Comparison of ENCODE assay signal across 20 cellular contexts in genomic region chr3:125072749-125073404, GRCh38. TPM values are rescaled to one million over a fixed set of nuclear protein-coding genes. Genes with fewer than 3 reads are reported as not detected.
DNase-seq lines count a peak whose midpoint lies in the region; ATAC-seq and TF ChIP-seq lines count a peak whose summit lies in the region.
"Had no signal": no experiment of that assay in that cellular context is flagged by ENCODE, and none has a peak within 500 bp of the region (broad histone marks: within the 10 kb centered on the region; RNA-seq: fewer than 3 reads in every experiment).

No MANE protein-coding gene starts in this region.

- no peak overlapping the region for H3K4me3 ChIP-seq in sigmoid colon
- H3K4me3 ChIP-seq: A549, MG63 had no signal

- DNase-seq in left ventricle myocardium superior: no peak
- DNase-seq in cardiac septum (ENCODE audit: low spot score): no peak
- peak; percentile 85 to 92 for DNase-seq in NCI-H446 (lab: John Stamatoyannopoulos, UW)
- DNase-seq in amniotic epithelial cell (ENCODE audit: low read depth): peak; percentile 44
- DNase-seq in sigmoid colon: no peak
- DNase-seq in HUDEP-2 (lab: John Stamatoyannopoulos, UW; ENCODE audit: unreplicated experiment in 76 of 76): no peak
- no peak for DNase-seq in AG08396 (ENCODE audit: low spot score)
- DNase-seq in NCI-H510A (lab: John Stamatoyannopoulos, UW): no peak
- DNase-seq: AML-193; CD4-positive, alpha-beta memory T cell; GF-D8; GOT3; KG1; NCI-H1105; NCI-H187 treated with DMSO at 0.1 percent for 48 hours; NCI-H748 treated with DMSO at 0.1 percent for 48 hours; SIG-M5 had no signal

- no peak overlapping the region for H3K27ac ChIP-seq in sigmoid colon
- H3K27ac ChIP-seq: A549, HL-60 had no signal

- H3K9me3 ChIP-seq in sigmoid colon: no peaks in the 10 kb centered on the region
- H3K9me3 ChIP-seq: A549, MG63 had no signal

- WGBS in sigmoid colon, 2 donors: 88 to 94% methylated on average over 4 of the region's 4 CpGs

- no peak for TF ChIP-seq EP300 in sigmoid colon (IDR thresholded peaks at IDR 0.05)

- TF ChIP-seq POLR2A in sigmoid colon (IDR thresholded peaks at IDR 0.05): no peak

- no peaks in the 10 kb centered on the region for H3K4me1 ChIP-seq in sigmoid colon
- H3K4me1 ChIP-seq: A549 had no signal

- no peaks in the 10 kb centered on the region for H3K27me3 ChIP-seq in sigmoid colon
- H3K27me3 ChIP-seq: MG63 had no signal

- intact Hi-C loops in left ventricle myocardium superior (cut with micrococcal nuclease) (no loop called here), cardiac septum (cut with DNase I) (no loop called here), sigmoid colon (cut with DNase I) (no loop called here)

- ATAC-seq in left ventricle myocardium superior: peak; percentile 47
- ATAC-seq: A549 had no signal

- H3K36me3 ChIP-seq in sigmoid colon: no peaks in the 10 kb centered on the region
- H3K36me3 ChIP-seq: MG63 had no signal

- TF ChIP-seq CTCF in sigmoid colon (IDR thresholded peaks at IDR 0.05): no peak

RNA-seq across cellular contexts. Expression of gene HEG1, which starts 17.1 kb away (rescaled TPM):
- total RNA-seq in left ventricle myocardium superior (102 TPM), cardiac septum (151 TPM), sigmoid colon (10 to 100 TPM; 24.5 to 61.6 (median 41.5) TPM)
- 1 to 10 TPM in 2 of 3 donors, under 1 TPM in 1; 0.92 to 9.7 (median 1.8) TPM for polyA plus RNA-seq in sigmoid colon

Comparison
In these comparisons a context has a peak if more than half of its experiments do, and no peak if none do; other contexts are left out.
1. DNase-seq: peak in NCI-H446 (2 of 2) and amniotic epithelial cell (single experiment); none in left ventricle myocardium superior (single experiment), cardiac septum (single experiment), sigmoid colon (single experiment), HUDEP-2 (0 of 76), AG08396 (single experiment) and NCI-H510A (single experiment).